Comparison of ENCODE assay signal across 8 cellular contexts in the genomic region with DNA sequence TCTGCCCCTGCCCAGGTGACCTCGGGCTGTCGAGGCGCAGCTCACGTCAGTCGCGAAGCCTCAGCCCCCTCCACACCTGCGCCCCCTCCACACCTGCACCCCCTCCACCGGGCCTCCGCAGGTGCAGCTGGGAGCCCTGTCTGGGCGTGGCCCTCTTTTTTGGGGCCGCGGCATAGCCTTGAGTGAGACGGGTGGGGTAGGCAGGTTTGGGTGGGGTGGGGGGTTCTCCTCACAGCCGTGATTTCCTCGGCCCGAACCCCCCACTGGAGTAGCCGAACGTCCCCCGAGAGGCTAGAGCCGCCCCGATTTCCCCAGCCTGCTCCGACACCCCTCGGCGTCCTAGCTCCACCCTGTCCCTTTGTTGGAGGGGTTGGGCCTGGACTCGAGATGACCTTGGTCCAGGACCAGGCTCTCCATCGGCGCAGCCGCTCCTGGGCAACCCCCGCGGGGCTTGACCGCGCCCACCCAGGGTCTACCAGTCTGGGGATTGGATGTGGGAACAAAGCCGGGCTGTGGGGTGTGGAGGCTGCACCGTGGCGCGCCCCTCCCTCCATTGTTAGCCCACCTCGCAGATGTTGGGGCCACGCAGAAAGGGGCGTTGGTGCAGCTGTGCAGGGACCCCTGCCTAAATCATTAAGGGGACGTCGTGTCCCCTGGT. TPM values are rescaled to one million over a fixed set of nuclear protein-coding genes. Genes with fewer than 3 reads are reported as not detected.
DNase-seq lines count a peak whose midpoint lies in the region; ATAC-seq and TF ChIP-seq lines count a peak whose summit lies in the region.

No MANE protein-coding gene starts in this region.

- peak; percentile 45 for DNase-seq in ELR (ENCODE audit: low read depth)
- peak; percentile 29 for DNase-seq in NCI-H2227 treated with DMSO at 0.1 percent for 48 hours (lab: John Stamatoyannopoulos, UW)
- DNase-seq in endothelial cell (ENCODE audit: low spot score), result no peak
- DNase-seq in psoas muscle, result no peak
- no peak for DNase-seq in DMS 273 (lab: John Stamatoyannopoulos, UW; ENCODE audit: unreplicated experiment)
- no peak for DNase-seq in activated naive CD4-positive, alpha-beta T cell treated with Interleukin-2 at 50 U/mL for 16 hours
- DNase-seq in AG08395 (ENCODE audit: low spot score), result no peak

- H3K4me1 Mint-ChIP-seq in endothelial cell (ENCODE audit: unreplicated experiment), result peaks cover 7% of the 10 kb centered on the region

- H3K4me3 Mint-ChIP-seq in endothelial cell (ENCODE audit: unreplicated experiment), result peak overlapping the region; percentile 62

- peaks cover 0 to 67% (median 39%) of the 10 kb centered on the region in 3 donors for H3K27me3 ChIP-seq in psoas muscle (ENCODE audit: insufficient read depth in 3 of 3, low read length in 2 of 3)

- intact Hi-C loops in psoas muscle (cut with DNase I), result no loop called here

- peaks cover 14% of the 10 kb centered on the region for H3K27me3 Mint-ChIP-seq in endothelial cell (ENCODE audit: unreplicated experiment)

- H3K36me3 Mint-ChIP-seq in endothelial cell (ENCODE audit: low read depth, unreplicated experiment), result peaks cover 3% of the 10 kb centered on the region

- no peaks in the 10 kb centered on the region for H3K9me3 Mint-ChIP-seq in endothelial cell (ENCODE audit: unreplicated experiment)

- ATAC-seq in psoas muscle (no peak), GM21526 (IDR thresholded peaks at IDR 0.05; ENCODE audit: low FRiP score, unreplicated experiment) (no peak)

- WGBS in psoas muscle, 3 donors, result 1% methylated on average over 29 to 41 of the region's 41 CpGs

- H3K4me3 ChIP-seq in psoas muscle, result peak overlapping the region; percentile 70

- H3K4me1 ChIP-seq in psoas muscle, result peaks cover 7% of the 10 kb centered on the region

- no peak overlapping the region for H3K27ac Mint-ChIP-seq in endothelial cell (ENCODE audit: unreplicated experiment)

- no peaks in the 10 kb centered on the region for H3K9me3 ChIP-seq in psoas muscle

- H3K27ac ChIP-seq in psoas muscle, result no peak overlapping the region

- TF ChIP-seq CTCF in endothelial cell (IDR thresholded peaks at IDR 0.05; ENCODE audit: unreplicated experiment), result no peak
- TF ChIP-seq CTCF in psoas muscle (IDR thresholded peaks at IDR 0.05), result no peak

- no peaks in the 10 kb centered on the region for H3K36me3 ChIP-seq in psoas muscle (ENCODE audit: insufficient read depth in 1 of 2, low read depth in 1 of 2)

RNA-seq across cellular contexts. Expression of gene TUBB3, which starts 0.6 kb away (rescaled TPM):
- total RNA-seq in endothelial cell (ENCODE audit: unreplicated experiment), result 95.7 TPM
- 1 to 10 TPM in 1 of 4 donors, under 1 TPM in 1, not detected in 2; 0.30 to 1.3 TPM for total RNA-seq in psoas muscle
- 1 to 10 TPM in 1 of 3 donors, under 1 TPM in 2; 0.17 to 2.4 (median 0.47) TPM for polyA plus RNA-seq in psoas muscle

RNA-seq across cellular contexts. Expression of gene MC1R, which starts 5.1 kb away (rescaled TPM):
- total RNA-seq in endothelial cell (ENCODE audit: unreplicated experiment), result 2.9 TPM
- total RNA-seq in psoas muscle, result 1 to 10 TPM in 1 of 4 donors, under 1 TPM in 3; 0.67 to 1.1 (median 0.88) TPM
- polyA plus RNA-seq in psoas muscle, result 1 to 10 TPM in 1 of 3 donors, under 1 TPM in 2; 0.18 to 1.8 (median 0.18) TPM

RNA-seq across cellular contexts. Expression of gene DEF8, which starts 24.8 kb away (rescaled TPM):
- total RNA-seq in endothelial cell (ENCODE audit: unreplicated experiment) (65.5 TPM), psoas muscle (10 to 100 TPM; 16.2 to 28.5 (median 25.2) TPM)
- 10 to 100 TPM; 22.2 to 38.3 (median 25.5) TPM for polyA plus RNA-seq in psoas muscle

RNA-seq across cellular contexts. Expression of gene TCF25, which starts 50.4 kb away (rescaled TPM):
- total RNA-seq in endothelial cell (ENCODE audit: unreplicated experiment) (210 TPM), psoas muscle (10 to 100 TPM; 57.6 to 93.6 (median 89.8) TPM)
- 10 to 100 TPM; 46.1 to 54.8 (median 50.7) TPM for polyA plus RNA-seq in psoas muscle

Comparison
In these comparisons a context has a peak if more than half of its experiments do, and no peak if none do; other contexts are left out.
1. DNase-seq: peak in ELR (single experiment) and NCI-H2227 treated with DMSO at 0.1 percent for 48 hours (single experiment); none in endothelial cell (single experiment), psoas muscle (0 of 2), DMS 273 (single experiment), activated naive CD4-positive, alpha-beta T cell treated with Interleukin-2 at 50 U/mL for 16 hours (single experiment) and AG08395 (single experiment).
2. RNA of gene TUBB3, which starts 0.6 kb away (total RNA-seq): 95.7 TPM in endothelial cell (single experiment); 0.30 to 1.3 TPM in psoas muscle; every median in the first group is over 10 times any median in the second.